ENCODE assay signal across 1 cellular context in genomic region chr7:55951637-55952351, GRCh38.
TF ChIP-seq lines count a peak whose summit lies in the region.

Gene MRPS17, plus strand, starts transcription at chr7:55951877. Its CDS starts 1,319 bp downstream, at chr7:55953196.

TF ChIP-seq in GM12878, 131 proteins besides CTCF, POLR2A, EP300 and RAD21 (continued from another document):
- TF ChIP-seq CBX5 (IDR thresholded peaks at IDR 0.05; ENCODE audit: low read depth), result 0 out of 2 replicates have a peak, but pooled peaks have one; percentile 16
- TF ChIP-seq NBN (IDR thresholded peaks at IDR 0.05), result peak; percentile 87
- no peak for TF ChIP-seq MTA3 (IDR thresholded peaks at IDR 0.05; ENCODE audit: borderline replicate concordance, low read length)
- TF ChIP-seq SIN3A (IDR thresholded peaks at IDR 0.05; ENCODE audit: low read depth, low read length), result peak; percentile 91
- TF ChIP-seq BHLHE40 (IDR thresholded peaks at IDR 0.05; ENCODE audit: borderline replicate concordance in 1 of 2, low read depth in 2 of 2, low read length in 1 of 2), result peak; percentile 31 to 81; a peak in 2 of 4 replicates
- TF ChIP-seq IKZF1 (conservative IDR thresholded peaks at IDR 0.05), result peak; percentile 62
- peak; percentile 45 to 86 for TF ChIP-seq SRF (IDR thresholded peaks at IDR 0.05; ENCODE audit: low read depth in 2 of 2, low read length in 2 of 2)
- peak; percentile 66; the same call in 1 of the 2 replicates for TF ChIP-seq BACH1 (IDR thresholded peaks at IDR 0.05; ENCODE audit: borderline replicate concordance)
- peak; percentile 72 for TF ChIP-seq NKRF (conservative IDR thresholded peaks at IDR 0.05)
- no peak for TF ChIP-seq ZNF24 (IDR thresholded peaks at IDR 0.05)
- peak; percentile 90 for TF ChIP-seq NR2F1 (conservative IDR thresholded peaks at IDR 0.05)
- peak; percentile 16 for TF ChIP-seq MEF2B (IDR thresholded peaks at IDR 0.05; ENCODE audit: partially characterized antibody, poor library complexity, severe bottlenecking)
- no peak for TF ChIP-seq ATF2 (IDR thresholded peaks at IDR 0.05; ENCODE audit: low read length)
- peak; percentile 59; the same call in 1 of the 2 replicates for TF ChIP-seq FOXK2 (IDR thresholded peaks at IDR 0.05)
